ENCODE assay signal across 8 cellular contexts in genomic region chr19:48469056-48469881, GRCh38. TPM values are rescaled to one million over a fixed set of nuclear protein-coding genes. Genes with fewer than 3 reads are reported as not detected.
DNase-seq lines count a peak whose midpoint lies in the region; ATAC-seq and TF ChIP-seq lines count a peak whose summit lies in the region.

Gene CYTH2, plus strand, starts transcription at chr19:48469369. Its CDS starts 139 bp downstream, at chr19:48469508.

- H3K36me3 ChIP-seq in ascending aorta (peaks cover 38 to 41% of the 10 kb centered on the region in 2 donors), rectal smooth muscle tissue (ENCODE audit: control insufficient read depth, insufficient read depth, low read length) (peaks cover 26% of the 10 kb centered on the region), aorta (ENCODE audit: control insufficient read depth in 1 of 2, insufficient read depth in 2 of 2, low read length in 1 of 2) (peaks cover 4 to 7% of the 10 kb centered on the region in 2 donors)

- no peaks in the 10 kb centered on the region for H3K9me3 Mint-ChIP-seq in T-helper 2 cell treated with Interferon-gamma antibody and Interleukin-4, amounts not matched to agents 5 μg/mL and 100 μg/mL, for 36 hours

- H3K4me3 Mint-ChIP-seq in T-helper 2 cell treated with Interferon-gamma antibody and Interleukin-4, amounts not matched to agents 5 μg/mL and 100 μg/mL, for 36 hours = peak within 1 kb of the TSS; percentile 79

- no peaks in the 10 kb centered on the region for H3K9me3 ChIP-seq in ascending aorta
- H3K9me3 ChIP-seq in right cardiac atrium (ENCODE audit: control insufficient read depth, low read length) = no peaks in the 10 kb centered on the region
- no peaks in the 10 kb centered on the region for H3K9me3 ChIP-seq in aorta (ENCODE audit: control insufficient read depth, low read length)

- H3K27me3 ChIP-seq in ascending aorta (no peaks in the 10 kb centered on the region), right cardiac atrium (ENCODE audit: control insufficient read depth, insufficient read depth) (no peaks in the 10 kb centered on the region), rectal smooth muscle tissue (ENCODE audit: control insufficient read depth, insufficient read depth, low read length) (no peaks in the 10 kb centered on the region), aorta (ENCODE audit: control insufficient read depth in 1 of 2, insufficient read depth in 2 of 2, low read length in 1 of 2) (no peaks in the 10 kb centered on the region)

- H3K27ac ChIP-seq in ascending aorta (peak within 1 kb of the TSS; percentile 97 to 99), right cardiac atrium (ENCODE audit: low read length) (peak within 1 kb of the TSS; percentile 96), rectal smooth muscle tissue (ENCODE audit: low read depth, low read length) (peak within 1 kb of the TSS; percentile 98), aorta (ENCODE audit: low read depth in 1 of 2, low read length in 2 of 2) (peak within 1 kb of the TSS; percentile 71 to 72)

- intact Hi-C loops in ascending aorta (cut with DNase I) = loop anchor here (1.0 to 2.0 kb wide), 7 partner anchors 11 to 168 kb away; partner anchors contain the start of genes DBP, GRWD1, RPL18 and SPHK2
- intact Hi-C loops in right cardiac atrium (cut with DNase I) = no loop called here
- intact Hi-C loops in aorta (cut with DNase I) = no loop called here

- peaks cover 11 to 13% of the 10 kb centered on the region in 2 donors for H3K4me1 ChIP-seq in ascending aorta
- peaks cover 3% of the 10 kb centered on the region for H3K4me1 ChIP-seq in right cardiac atrium (ENCODE audit: control insufficient read depth, insufficient read depth, low read length)
- peaks cover 9% of the 10 kb centered on the region for H3K4me1 ChIP-seq in rectal smooth muscle tissue (ENCODE audit: control insufficient read depth, insufficient read depth, low read length)
- H3K4me1 ChIP-seq in aorta (ENCODE audit: control insufficient read depth in 1 of 2, insufficient read depth in 2 of 2, low read length in 2 of 2) = no peaks in the 10 kb centered on the region

- H3K27ac Mint-ChIP-seq in T-helper 2 cell treated with Interferon-gamma antibody and Interleukin-4, amounts not matched to agents 5 μg/mL and 100 μg/mL, for 36 hours = peak within 1 kb of the TSS; percentile 76

- peak; percentile 76 for TF ChIP-seq POLR2A in GM18505 (IDR thresholded peaks at IDR 0.05; ENCODE audit: borderline replicate concordance, extremely low read depth, insufficient read depth, insufficient read length)

- H3K9ac ChIP-seq in rectal smooth muscle tissue (ENCODE audit: low read length) = peak within 1 kb of the TSS; percentile 87

- peaks cover 10% of the 10 kb centered on the region for H3K4me1 Mint-ChIP-seq in T-helper 2 cell treated with Interferon-gamma antibody and Interleukin-4, amounts not matched to agents 5 μg/mL and 100 μg/mL, for 36 hours (ENCODE audit: low read depth)

- DNase-seq in NCI-H1930 (lab: John Stamatoyannopoulos, UW) (peak; percentile 100), ascending aorta (ENCODE audit: low spot score in 2 of 2) (peak; percentile 100), right cardiac atrium (peak; percentile 100), aorta (peak; percentile 99 to 100)
- DNase-seq in T-helper 2 cell treated with Interferon-gamma antibody and Interleukin-4, amounts not matched to agents 5 μg/mL and 100 μg/mL, for 36 hours (ENCODE audit: low spot score) = peak; percentile 100

- no peaks in the 10 kb centered on the region for H3K27me3 Mint-ChIP-seq in T-helper 2 cell treated with Interferon-gamma antibody and Interleukin-4, amounts not matched to agents 5 μg/mL and 100 μg/mL, for 36 hours (ENCODE audit: low read depth)

- peaks cover 14% of the 10 kb centered on the region for H3K36me3 Mint-ChIP-seq in T-helper 2 cell treated with Interferon-gamma antibody and Interleukin-4, amounts not matched to agents 5 μg/mL and 100 μg/mL, for 36 hours (ENCODE audit: low read depth)

- no peak for TF ChIP-seq CTCF in ascending aorta (IDR thresholded peaks at IDR 0.05)

- under 1% methylated on average over 86 of the region's 87 CpGs for WGBS in right cardiac atrium
- WGBS in aorta, 2 donors = 0 to 1% methylated on average over 72 to 87 of the region's 87 CpGs

- H3K4me3 ChIP-seq in ascending aorta = peak within 1 kb of the TSS; percentile 90 to 91
- peak within 1 kb of the TSS; percentile 92 for H3K4me3 ChIP-seq in right cardiac atrium (ENCODE audit: low read length)
- peak within 1 kb of the TSS; percentile 86 for H3K4me3 ChIP-seq in rectal smooth muscle tissue (ENCODE audit: low read length)
- H3K4me3 ChIP-seq in aorta (ENCODE audit: low read length in 2 of 2) = peak within 1 kb of the TSS; percentile 45 to 87

- ATAC-seq in GM18505 (IDR thresholded peaks at IDR 0.05; ENCODE audit: unreplicated experiment) (peak; percentile 84), HG02973 (IDR thresholded peaks at IDR 0.05; ENCODE audit: unreplicated experiment) (peak; percentile 87), right cardiac atrium (peak; percentile 95 to 96), aorta (ENCODE audit: low FRiP score) (peak; percentile 96)

RNA-seq across cellular contexts. Expression of gene CYTH2, which starts in this region (rescaled TPM):
- 83.5 TPM for total RNA-seq in ascending aorta
- total RNA-seq in right cardiac atrium = 10 to 100 TPM; 26.0 to 35.0 (median 29.2) TPM
- 27.4 TPM for polyA plus RNA-seq in right cardiac atrium
- total RNA-seq in aorta = 10 to 100 TPM; 56.8 to 61.2 TPM
- polyA plus RNA-seq in aorta = 10 to 100 TPM; 32.7 to 76.6 TPM

Comparison
In these comparisons a context has a peak if more than half of its experiments do, and no peak if none do; other contexts are left out.
1. Peak in every context shown above with its lines: DNase-seq, ATAC-seq, H3K4me3 ChIP-seq and H3K27ac ChIP-seq.